8 cellular contexts compared by ENCODE assay signal in the genomic region with DNA sequence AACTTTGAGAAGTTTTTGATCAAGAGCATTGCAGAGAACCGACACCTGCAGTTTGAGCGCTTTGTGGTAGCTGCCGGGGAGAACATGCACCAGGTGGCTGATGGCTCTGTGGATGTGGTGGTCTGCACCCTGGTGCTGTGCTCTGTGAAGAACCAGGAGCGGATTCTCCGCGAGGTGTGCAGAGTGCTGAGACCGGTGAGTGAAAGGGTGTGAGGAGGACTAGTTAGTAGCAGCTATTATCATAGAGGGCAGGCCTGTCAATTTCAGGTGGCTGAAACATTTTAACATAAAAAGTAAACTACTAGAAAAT. TPM values are rescaled to one million over a fixed set of nuclear protein-coding genes. Genes with fewer than 3 reads are reported as not detected.
DNase-seq lines count a peak whose midpoint lies in the region; ATAC-seq and TF ChIP-seq lines count a peak whose summit lies in the region.

No MANE protein-coding gene starts in this region.

- peak; percentile 21 for ATAC-seq in HG03280 (IDR thresholded peaks at IDR 0.05; ENCODE audit: unreplicated experiment)
- ATAC-seq in right lobe of liver, result peak; percentile 2 to 31 (median 12)

- H3K4me3 ChIP-seq in BJ (ENCODE audit: low read depth, low read length) (peak overlapping the region; percentile 26), breast epithelium (peak overlapping the region; percentile 82 to 88 (median 87)), right lobe of liver (peak overlapping the region; percentile 64 to 80 (median 74)), thymus (ENCODE audit: low read length) (peak overlapping the region; percentile 42)

- TF ChIP-seq CTCF in BJ (IDR thresholded peaks at IDR 0.05; ENCODE audit: insufficient read depth, low read depth, low read length), result no peak
- TF ChIP-seq CTCF in breast epithelium (IDR thresholded peaks at IDR 0.05), result no peak
- TF ChIP-seq CTCF in right lobe of liver (IDR thresholded peaks at IDR 0.05), result no peak

- CTCF ChIA-PET in BJ (lab: Yijun Ruan, JAX), result interaction anchor here (1.2 kb wide), 1 partner anchor 126 kb away, joined by 3 read pairs; no protein-coding TSS in a partner anchor

- H3K27me3 ChIP-seq in BJ (ENCODE audit: control insufficient read depth, insufficient read depth, low read length) (no peaks in the 10 kb centered on the region), breast epithelium (no peaks in the 10 kb centered on the region), right lobe of liver (no peaks in the 10 kb centered on the region), thymus (ENCODE audit: control insufficient read depth, insufficient read depth) (no peaks in the 10 kb centered on the region)

- H3K9me3 ChIP-seq in breast epithelium (no peaks in the 10 kb centered on the region), right lobe of liver (no peaks in the 10 kb centered on the region), thymus (ENCODE audit: control insufficient read depth) (no peaks in the 10 kb centered on the region)

- H3K4me1 ChIP-seq in breast epithelium (peaks cover 0 to 8% of the 10 kb centered on the region in 2 donors), right lobe of liver (peaks cover 0 to 35% (median 16%) of the 10 kb centered on the region in 4 donors), thymus (ENCODE audit: control insufficient read depth, insufficient read depth, low read length) (peaks cover 28% of the 10 kb centered on the region)

- intact Hi-C loops in breast epithelium (cut with DNase I; ENCODE audit: low total_unique reads) (no loop called here), right lobe of liver (cut with DNase I) (loop anchor here in 1 of 2 donors (10.0 kb wide), 1 partner anchor 60 kb away; no protein-coding TSS in a partner anchor)

- POLR2A ChIA-PET in BJ (lab: Charles Lee), result no interaction called here

- H3K27ac ChIP-seq in breast epithelium (peak overlapping the region; percentile 71 to 81), right lobe of liver (peak overlapping the region; percentile 76 to 82 (median 80)), thymus (ENCODE audit: low read depth) (peak overlapping the region; percentile 72)

- DNase-seq in BJ (ENCODE audit: low read depth), result no peak
- no peak for DNase-seq in breast epithelium (ENCODE audit: low spot score in 2 of 2)
- DNase-seq in right lobe of liver, result no peak
- no peak for DNase-seq in iPS-NIHi11 (ENCODE audit: low spot score)
- DNase-seq in NCI-H128 (lab: John Stamatoyannopoulos, UW; ENCODE audit: unreplicated experiment), result no peak
- no peak for DNase-seq in COR-L47 (lab: John Stamatoyannopoulos, UW)

- H3K36me3 ChIP-seq in BJ (ENCODE audit: control insufficient read depth, insufficient read depth, low read length), result no peaks in the 10 kb centered on the region
- H3K36me3 ChIP-seq in breast epithelium, result no peaks in the 10 kb centered on the region
- H3K36me3 ChIP-seq in right lobe of liver, result peaks cover 0 to 13% (median 5%) of the 10 kb centered on the region in 4 donors
- H3K36me3 ChIP-seq in thymus (ENCODE audit: control insufficient read depth, insufficient read depth), result peaks cover 3% of the 10 kb centered on the region

- 7% methylated on average over 6 of the region's 7 CpGs for WGBS in right lobe of liver (ENCODE audit: insufficient coverage, low coverage, low lambda C conversion rate, missing lambda C conversion rate)
- WGBS in thymus, result 1% methylated on average over 7 of the region's 7 CpGs

- TF ChIP-seq POLR2A in breast epithelium (IDR thresholded peaks at IDR 0.05) (no peak), right lobe of liver (IDR thresholded peaks at IDR 0.05) (no peak)

RNA-seq across cellular contexts. Expression of gene HIGD1C, which starts 27.0 kb away (rescaled TPM):
- polyA plus RNA-seq in BJ (2011; rRNA removed), result not detected in 2 replicates
- polyA minus RNA-seq in BJ (2011; rRNA and poly(A)+ RNA removed), result not detected in 2 replicates
- not detected for total RNA-seq in breast epithelium
- not detected for total RNA-seq in right lobe of liver
- not detected for polyA plus RNA-seq in thymus

Comparison
In these comparisons a context has a peak if more than half of its experiments do, and no peak if none do; other contexts are left out.
1. H3K4me3 ChIP-seq: peak in every context shown above with its lines; median percentile 87 in breast epithelium; 74 in right lobe of liver; 42 in thymus; 26 in BJ.